In the genomic region with DNA sequence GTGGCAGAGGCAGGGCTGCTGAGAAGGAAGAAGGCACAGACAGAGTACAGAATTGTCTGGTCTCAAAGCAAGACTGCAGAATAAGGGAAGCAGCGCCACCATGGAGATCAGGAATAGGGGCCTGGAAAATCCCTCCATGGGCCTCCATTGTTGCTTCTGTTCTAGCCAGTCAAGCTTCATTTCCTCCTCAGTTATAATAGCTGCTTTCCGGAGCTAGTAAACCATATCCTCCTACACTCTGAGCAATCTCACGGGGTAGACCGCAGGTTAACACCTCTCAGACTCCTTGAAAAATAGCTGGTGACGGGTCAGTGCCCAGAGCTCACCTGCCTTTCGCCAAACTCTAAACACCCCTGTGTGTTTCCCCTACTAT, we compare ENCODE assay signal across 8 cellular contexts. TPM values are rescaled to one million over a fixed set of nuclear protein-coding genes. Genes with fewer than 3 reads are reported as not detected.
DNase-seq lines count a peak whose midpoint lies in the region; ATAC-seq lines count a peak whose summit lies in the region.

No MANE protein-coding gene starts in this region.

- H3K36me3 Mint-ChIP-seq in activated CD4-positive, alpha-beta T cell treated with anti-CD3 and anti-CD28 coated beads, Interleukin-2, amount 10 ng/mL, durations not matched to agents 24 days and 14 days (ENCODE audit: low read depth): peaks cover 2% of the 10 kb centered on the region

- intact Hi-C loops in activated CD4-positive, alpha-beta T cell treated with anti-CD3 and anti-CD28 coated beads, Interleukin-2, amount 10 ng/mL, durations not matched to agents 24 days and 14 days (cut with micrococcal nuclease): loop anchor here (1.0 kb wide), 2 partner anchors 26 to 47 kb away; no protein-coding TSS in a partner anchor
- intact Hi-C loops in right cardiac atrium (cut with DNase I): no loop called here

- no peak overlapping the region for H3K4me3 ChIP-seq in right cardiac atrium (ENCODE audit: low read length)

- H3K27ac ChIP-seq in right cardiac atrium (ENCODE audit: low read length) (peak overlapping the region; percentile 97), substantia nigra (ENCODE audit: low read depth, low read length, poor library complexity, severe bottlenecking) (peak overlapping the region; percentile 71)

- peak overlapping the region; percentile 81 for H3K4me3 Mint-ChIP-seq in activated CD4-positive, alpha-beta T cell treated with anti-CD3 and anti-CD28 coated beads, Interleukin-2, amount 10 ng/mL, durations not matched to agents 24 days and 14 days

- ATAC-seq in GM19023 (IDR thresholded peaks at IDR 0.05; ENCODE audit: unreplicated experiment): peak; percentile 57
- ATAC-seq in HG03108 (IDR thresholded peaks at IDR 0.05; ENCODE audit: unreplicated experiment): peak; percentile 52
- peak in 1 of 2 donors; percentile 16 for ATAC-seq in right cardiac atrium

- H3K9me3 ChIP-seq in right cardiac atrium (ENCODE audit: control insufficient read depth, low read length): no peaks in the 10 kb centered on the region

- H3K4me1 Mint-ChIP-seq in activated CD4-positive, alpha-beta T cell treated with anti-CD3 and anti-CD28 coated beads, Interleukin-2, amount 10 ng/mL, durations not matched to agents 24 days and 14 days: peaks cover 53% of the 10 kb centered on the region

- H3K9me3 Mint-ChIP-seq in activated CD4-positive, alpha-beta T cell treated with anti-CD3 and anti-CD28 coated beads, Interleukin-2, amount 10 ng/mL, durations not matched to agents 24 days and 14 days: no peaks in the 10 kb centered on the region

- H3K4me1 ChIP-seq in right cardiac atrium (ENCODE audit: control insufficient read depth, insufficient read depth, low read length): peaks cover 2% of the 10 kb centered on the region

- peaks cover 5% of the 10 kb centered on the region for H3K27me3 Mint-ChIP-seq in activated CD4-positive, alpha-beta T cell treated with anti-CD3 and anti-CD28 coated beads, Interleukin-2, amount 10 ng/mL, durations not matched to agents 24 days and 14 days

- H3K27me3 ChIP-seq in right cardiac atrium (ENCODE audit: control insufficient read depth, insufficient read depth): no peaks in the 10 kb centered on the region

- H3K27ac Mint-ChIP-seq in activated CD4-positive, alpha-beta T cell treated with anti-CD3 and anti-CD28 coated beads, Interleukin-2, amount 10 ng/mL, durations not matched to agents 24 days and 14 days: peak overlapping the region; percentile 84

- DNase-seq in AML-193 (lab: John Stamatoyannopoulos, UW) (peak; percentile 19 to 25), right cardiac atrium (peak in 1 of 3 donors; percentile 34), substantia nigra (lab: John Stamatoyannopoulos, UW) (no peak), T1000 (lab: John Stamatoyannopoulos, UW) (no peak), OCI-M1 (lab: John Stamatoyannopoulos, UW) (no peak)
- DNase-seq in activated CD4-positive, alpha-beta T cell treated with anti-CD3 and anti-CD28 coated beads, Interleukin-2, amount 10 ng/mL, durations not matched to agents 24 days and 14 days: peak; percentile 84

- 65% methylated on average over 6 of the region's 6 CpGs for WGBS in right cardiac atrium

RNA-seq across cellular contexts. Expression of gene HLA-DMB, which starts 0.6 kb away (rescaled TPM):
- 0.75 and 0.80 TPM in 2 replicates for total RNA-seq in activated CD4-positive, alpha-beta T cell treated with anti-CD3 and anti-CD28 coated beads, Interleukin-2, amount 10 ng/mL, durations not matched to agents 24 days and 14 days
- 10 to 100 TPM in 3 of 4 donors, 1 to 10 TPM in 1; 8.5 to 15.7 (median 12.4) TPM for total RNA-seq in right cardiac atrium
- polyA plus RNA-seq in right cardiac atrium: 6.0 TPM

RNA-seq across cellular contexts. Expression of gene HLA-DMA, which starts 11.5 kb away (rescaled TPM):
- 8.1 and 8.7 TPM in 2 replicates for total RNA-seq in activated CD4-positive, alpha-beta T cell treated with anti-CD3 and anti-CD28 coated beads, Interleukin-2, amount 10 ng/mL, durations not matched to agents 24 days and 14 days
- total RNA-seq in right cardiac atrium: 10 to 100 TPM; 16.2 to 26.6 (median 17.3) TPM
- 20.9 TPM for polyA plus RNA-seq in right cardiac atrium

RNA-seq across cellular contexts. Expression of gene BRD2, which starts 27.0 kb away (rescaled TPM):
- 320 TPM in 2 replicates for total RNA-seq in activated CD4-positive, alpha-beta T cell treated with anti-CD3 and anti-CD28 coated beads, Interleukin-2, amount 10 ng/mL, durations not matched to agents 24 days and 14 days
- total RNA-seq in right cardiac atrium: 100 to 1,000 TPM in 1 of 4 donors, 10 to 100 TPM in 3; 82.6 to 100 (median 86.9) TPM
- polyA plus RNA-seq in right cardiac atrium: 73.1 TPM

Comparison
In these comparisons a context has a peak if more than half of its experiments do, and no peak if none do; other contexts are left out.
1. DNase-seq: peak in AML-193 (2 of 2) and activated CD4-positive, alpha-beta T cell treated with anti-CD3 and anti-CD28 coated beads, Interleukin-2, amount 10 ng/mL, durations not matched to agents 24 days and 14 days (single experiment); none in substantia nigra (0 of 49), T1000 (single experiment) and OCI-M1 (single experiment).